Comparison of ENCODE assay signal across 23 cellular contexts in the genomic region with DNA sequence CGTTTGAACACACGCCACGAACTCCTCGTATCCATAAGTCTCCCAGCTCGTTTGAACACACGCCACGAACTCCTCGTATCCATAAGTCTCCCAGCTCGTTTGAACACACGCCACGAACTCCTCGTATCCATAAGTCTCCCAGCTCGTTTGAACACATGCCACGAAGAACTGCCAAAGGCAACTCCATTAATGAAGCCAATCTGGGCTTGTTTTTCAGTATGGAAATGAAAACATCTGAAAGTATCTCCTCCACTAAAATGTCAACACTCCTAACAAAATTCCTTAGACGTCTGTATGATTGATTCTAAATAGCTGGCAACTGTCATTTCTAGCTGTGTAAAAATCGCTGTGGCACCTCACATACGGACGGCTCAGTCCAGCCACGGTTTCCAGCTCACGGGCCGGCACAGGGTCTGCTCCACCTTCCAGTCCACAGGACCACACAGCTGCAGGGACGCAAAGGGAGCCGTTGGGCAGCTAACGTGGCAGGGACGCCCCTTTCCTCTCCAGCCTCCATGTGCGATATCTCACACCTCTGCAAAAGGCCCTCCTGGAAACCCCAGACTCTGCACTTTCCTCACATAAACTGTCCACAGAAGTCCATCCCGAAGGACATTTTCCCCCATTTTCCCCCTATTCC.
A peak's percentile ranks its signal among the peaks of the same experiment; 100 is the strongest.
DNase-seq lines count a peak whose midpoint lies in the region; ATAC-seq and TF ChIP-seq lines count a peak whose summit lies in the region.
"Had no signal": no experiment of that assay in that cellular context is flagged by ENCODE, and none has a peak within 500 bp of the region (broad histone marks: within the 10 kb centered on the region; RNA-seq: fewer than 3 reads in every experiment).

No MANE protein-coding gene starts in this region.

- H3K36me3 ChIP-seq in OCI-LY3 (replicated peaks; ENCODE audit: low read depth, low read length) (no peaks in the 10 kb centered on the region), fibroblast of lung (ENCODE audit: control insufficient read depth, insufficient read depth, low read length) (no peaks in the 10 kb centered on the region), smooth muscle cell (ENCODE audit: low read depth) (no peaks in the 10 kb centered on the region)
- H3K36me3 ChIP-seq: adrenal gland, colonic mucosa, upper lobe of right lung had no signal

- peak; percentile 23 for DNase-seq in NCI-H1694 treated with DMSO at 0.1 percent for 48 hours (lab: John Stamatoyannopoulos, UW)
- DNase-seq in NCI-H1694 (lab: John Stamatoyannopoulos, UW) = no peak
- peak in 1 of 2 donors; percentile 38 for DNase-seq in fibroblast of lung (ENCODE audit: low read depth in 2 of 2)
- no peak for DNase-seq in smooth muscle cell (lab: John Stamatoyannopoulos, UW; ENCODE audit: unreplicated experiment)
- DNase-seq in CD4-positive, alpha-beta T cell = no peak
- no peak for DNase-seq in SIG-M5 treated with dmso at 0.1 percent for 504 hours (lab: John Stamatoyannopoulos, UW; ENCODE audit: unreplicated experiment)
- DNase-seq: 8988T; activated CD4-positive, alpha-beta T cell treated with anti-CD3 and anti-CD28 coated beads for 36 hours; activated CD8-positive, alpha-beta memory T cell treated with anti-CD3 and anti-CD28 coated beads for 24 hours; activated T-cell treated with anti-CD3 and anti-CD28 coated beads, Interleukin-2, amount 50 U/mL, for 24 hours; adrenal gland; C1 segment of cervical spinal cord; glutamatergic neuron; NCI-H1092 treated with DMSO at 0.1 percent for 48 hours; NCI-H2029 treated with DMSO at 0.1 percent for 48 hours; psoas muscle; SHP77 treated with DMSO at 0.1 percent for 48 hours; upper lobe of right lung had no signal

- H3K9me3 Mint-ChIP-seq in CD4-positive, alpha-beta T cell = no peaks in the 10 kb centered on the region
- H3K9me3 Mint-ChIP-seq in activated T-helper 17 cell treated with anti-CD3 and anti-CD28 coated beads, Interleukin-2, amount 50 U/mL, for 72 hours = no peaks in the 10 kb centered on the region
- H3K9me3 Mint-ChIP-seq: activated T-cell treated with anti-CD3 and anti-CD28 coated beads, Interleukin-2, amount 50 U/mL, for 24 hours; T-helper 1 cell treated with Interleukin-12 subunit alpha and Interleukin-12 subunit beta and Interleukin-4 antibody, amounts not matched to agents 30 μg/mL and 1 μg/mL, for 36 hours had no signal

- CTCF ChIA-PET in CD4-positive, alpha-beta T cell (lab: Charles Lee) = no interaction called here

- no peak overlapping the region for H3K27ac Mint-ChIP-seq in CD4-positive, alpha-beta T cell
- no peak overlapping the region for H3K27ac Mint-ChIP-seq in activated T-helper 17 cell treated with anti-CD3 and anti-CD28 coated beads, Interleukin-2, amount 50 U/mL, for 72 hours
- H3K27ac Mint-ChIP-seq: activated CD4-positive, alpha-beta T cell treated with anti-CD3 and anti-CD28 coated beads for 36 hours; activated T-cell treated with anti-CD3 and anti-CD28 coated beads, Interleukin-2, amount 50 U/mL, for 24 hours; IgD-negative memory B cell; T-helper 1 cell treated with Interleukin-12 subunit alpha and Interleukin-12 subunit beta and Interleukin-4 antibody, amounts not matched to agents 30 μg/mL and 1 μg/mL, for 36 hours had no signal

- POLR2A ChIA-PET in CD4-positive, alpha-beta T cell (lab: Charles Lee) = no interaction called here

- 93% methylated on average over 20 of the region's 27 CpGs for WGBS in smooth muscle cell (ENCODE audit: low lambda C conversion rate)

- H3K27me3 ChIP-seq in OCI-LY3 (ENCODE audit: low read depth, low read length) (no peaks in the 10 kb centered on the region), fibroblast of lung (ENCODE audit: control insufficient read depth, insufficient read depth, low read length) (no peaks in the 10 kb centered on the region), smooth muscle cell (ENCODE audit: low read depth) (no peaks in the 10 kb centered on the region)
- H3K27me3 ChIP-seq in CD4-positive, alpha-beta T cell (ENCODE audit: control insufficient read depth, insufficient read depth, low read length) = no peaks in the 10 kb centered on the region
- H3K27me3 ChIP-seq: adrenal gland, colonic mucosa, upper lobe of right lung had no signal

- H3K27ac ChIP-seq in OCI-LY3 (ENCODE audit: low read length) = no peak overlapping the region
- peak overlapping the region; percentile 77 for H3K27ac ChIP-seq in fibroblast of lung (ENCODE audit: insufficient read depth, low read length)
- H3K27ac ChIP-seq in smooth muscle cell (ENCODE audit: low read depth) = peak overlapping the region; percentile 35
- no peak overlapping the region for H3K27ac ChIP-seq in CD4-positive, alpha-beta T cell (ENCODE audit: low read depth, low read length)
- H3K27ac ChIP-seq: adrenal gland, colonic mucosa, psoas muscle, upper lobe of right lung had no signal

- peaks cover 6% of the 10 kb centered on the region for H3K36me3 Mint-ChIP-seq in CD4-positive, alpha-beta T cell (ENCODE audit: low read depth)
- peaks cover 6% of the 10 kb centered on the region for H3K36me3 Mint-ChIP-seq in activated T-helper 17 cell treated with anti-CD3 and anti-CD28 coated beads, Interleukin-2, amount 50 U/mL, for 72 hours (ENCODE audit: low read depth)
- H3K36me3 Mint-ChIP-seq: IgD-negative memory B cell had no signal

- H3K4me3 ChIP-seq in OCI-LY3 (ENCODE audit: low read length) = peak overlapping the region; percentile 60
- H3K4me3 ChIP-seq in fibroblast of lung (replicated peaks in 1 of 4; ENCODE audit: control extremely low read depth in 1 of 4, insufficient read depth in 1 of 4, low read depth in 3 of 4, low read length in 4 of 4) = peak overlapping the region in 2 of 4 experiments; percentile 31 to 32
- no peak overlapping the region for H3K4me3 ChIP-seq in smooth muscle cell
- H3K4me3 ChIP-seq: adrenal gland, colonic mucosa, psoas muscle, upper lobe of right lung had no signal

- no peak for ATAC-seq in CD4-positive, alpha-beta T cell (ENCODE audit: poor library complexity)
- no peak for ATAC-seq in activated T-helper 17 cell treated with anti-CD3 and anti-CD28 coated beads, Interleukin-2, amount 50 U/mL, for 72 hours (replicated peaks)
- ATAC-seq: activated CD4-positive, alpha-beta T cell treated with anti-CD3 and anti-CD28 coated beads for 36 hours; psoas muscle had no signal

- H3K4me1 Mint-ChIP-seq in CD4-positive, alpha-beta T cell (ENCODE audit: low read depth) = no peaks in the 10 kb centered on the region
- H3K4me1 Mint-ChIP-seq in activated T-helper 17 cell treated with anti-CD3 and anti-CD28 coated beads, Interleukin-2, amount 50 U/mL, for 72 hours = no peaks in the 10 kb centered on the region
- H3K4me1 Mint-ChIP-seq: activated CD4-positive, alpha-beta T cell treated with anti-CD3 and anti-CD28 coated beads for 36 hours had no signal

- no peaks in the 10 kb centered on the region for H3K27me3 Mint-ChIP-seq in CD4-positive, alpha-beta T cell
- no peaks in the 10 kb centered on the region for H3K27me3 Mint-ChIP-seq in activated T-helper 17 cell treated with anti-CD3 and anti-CD28 coated beads, Interleukin-2, amount 50 U/mL, for 72 hours
- H3K27me3 Mint-ChIP-seq: activated CD4-positive, alpha-beta T cell treated with anti-CD3 and anti-CD28 coated beads for 36 hours; activated T-cell treated with anti-CD3 and anti-CD28 coated beads, Interleukin-2, amount 50 U/mL, for 24 hours; IgD-negative memory B cell had no signal

- H2AFZ ChIP-seq in OCI-LY3 (ENCODE audit: low read depth, low read length) = no peak overlapping the region
- H2AFZ ChIP-seq in fibroblast of lung (ENCODE audit: low read length) = peak overlapping the region; percentile 21
- no peak overlapping the region for H2AFZ ChIP-seq in smooth muscle cell (ENCODE audit: low read depth)

- H3K4me1 ChIP-seq in OCI-LY3 (ENCODE audit: low read length) = peaks cover 9% of the 10 kb centered on the region
- H3K4me1 ChIP-seq in fibroblast of lung (ENCODE audit: control insufficient read depth, extremely low read depth, insufficient read depth, low read length) = peaks cover 12% of the 10 kb centered on the region
- H3K4me1 ChIP-seq in smooth muscle cell (ENCODE audit: low read depth) = no peaks in the 10 kb centered on the region
- H3K4me1 ChIP-seq: adrenal gland, colonic mucosa, upper lobe of right lung had no signal

- H3F3A ChIP-seq in smooth muscle cell (ENCODE audit: low read depth) = no peaks in the 10 kb centered on the region

- no peak overlapping the region for H3K4me3 Mint-ChIP-seq in CD4-positive, alpha-beta T cell
- no peak overlapping the region for H3K4me3 Mint-ChIP-seq in activated T-helper 17 cell treated with anti-CD3 and anti-CD28 coated beads, Interleukin-2, amount 50 U/mL, for 72 hours
- H3K4me3 Mint-ChIP-seq: activated CD4-positive, alpha-beta T cell treated with anti-CD3 and anti-CD28 coated beads for 36 hours; activated T-cell treated with anti-CD3 and anti-CD28 coated beads, Interleukin-2, amount 50 U/mL, for 24 hours; IgD-negative memory B cell; T-helper 1 cell treated with Interleukin-12 subunit alpha and Interleukin-12 subunit beta and Interleukin-4 antibody, amounts not matched to agents 30 μg/mL and 1 μg/mL, for 36 hours had no signal

- H3K9ac ChIP-seq in OCI-LY3 (ENCODE audit: low read length) (no peak overlapping the region), fibroblast of lung (ENCODE audit: insufficient read depth, low read length) (peak overlapping the region; percentile 54), smooth muscle cell (ENCODE audit: low read depth) (no peak overlapping the region)

- H4K20me1 ChIP-seq in OCI-LY3 (ENCODE audit: insufficient read depth, low read length) (no peaks in the 10 kb centered on the region), fibroblast of lung (ENCODE audit: control insufficient read depth, extremely low read depth, insufficient read depth, low read length) (no peaks in the 10 kb centered on the region), smooth muscle cell (ENCODE audit: low read depth) (no peaks in the 10 kb centered on the region)

- peak overlapping the region; percentile 73 for H3K4me2 ChIP-seq in OCI-LY3 (ENCODE audit: low read length)
- peak overlapping the region; percentile 42 for H3K4me2 ChIP-seq in fibroblast of lung (ENCODE audit: extremely low read depth, insufficient read depth, low read length)
- no peak overlapping the region for H3K4me2 ChIP-seq in smooth muscle cell

- no peaks in the 10 kb centered on the region for H3K9me3 ChIP-seq in OCI-LY3 (ENCODE audit: insufficient read depth, low read length)
- H3K9me3 ChIP-seq in fibroblast of lung (ENCODE audit: control insufficient read depth, insufficient read depth, low read depth, low read length) = no peaks in the 10 kb centered on the region
- no peaks in the 10 kb centered on the region for H3K9me3 ChIP-seq in smooth muscle cell (replicated peaks; ENCODE audit: low read depth)
- H3K9me3 ChIP-seq in CD4-positive, alpha-beta T cell (ENCODE audit: control insufficient read depth, low read length) = no peaks in the 10 kb centered on the region
- H3K9me3 ChIP-seq: adrenal gland, colonic mucosa, psoas muscle, upper lobe of right lung had no signal

- H3K79me2 ChIP-seq in OCI-LY3 (ENCODE audit: low read length) = no peaks in the 10 kb centered on the region
- H3K79me2 ChIP-seq in fibroblast of lung (ENCODE audit: control insufficient read depth, insufficient read depth, low read length) = no peaks in the 10 kb centered on the region
- no peaks in the 10 kb centered on the region for H3K79me2 ChIP-seq in smooth muscle cell (ENCODE audit: low read depth)

- intact Hi-C loops in CD4-positive, alpha-beta T cell (cut with DNase I, micrococcal nuclease) = no loop called here

- TF ChIP-seq CTCF in OCI-LY3 (IDR thresholded peaks at IDR 0.05; ENCODE audit: low read depth, low read length) = no peak
- TF ChIP-seq CTCF in fibroblast of lung (conservative IDR thresholded peaks at IDR 0.05 in 1 of 2, IDR thresholded peaks at IDR 0.05 in 1 of 2; ENCODE audit: low read depth in 1 of 2, low read length in 2 of 2) = no peak
- TF ChIP-seq CTCF in smooth muscle cell (IDR thresholded peaks at IDR 0.05; ENCODE audit: borderline replicate concordance, insufficient read depth, poor library complexity, severe bottlenecking) = no peak
- TF ChIP-seq CTCF in CD4-positive, alpha-beta T cell (IDR thresholded peaks at IDR 0.05) = no peak

Comparison
In these comparisons a context has a peak if more than half of its experiments do, and no peak if none do; other contexts are left out.
1. H3K27ac ChIP-seq: peak in fibroblast of lung (single experiment) and smooth muscle cell (single experiment); none in OCI-LY3 (single experiment) and CD4-positive, alpha-beta T cell (single experiment).